Comparison of ENCODE assay signal across 8 cellular contexts in genomic region chr17:7841622-7842379, GRCh38. TPM values are rescaled to one million over a fixed set of nuclear protein-coding genes. Genes with fewer than 3 reads are reported as not detected.
DNase-seq lines count a peak whose midpoint lies in the region; ATAC-seq and TF ChIP-seq lines count a peak whose summit lies in the region.

No MANE protein-coding gene starts in this region.

- H3K4me1 ChIP-seq in RWPE2 (ENCODE audit: insufficient read depth, poor library complexity, severe bottlenecking) (peaks cover 21% of the 10 kb centered on the region), foreskin keratinocyte (peaks cover 6% of the 10 kb centered on the region), neuron (ENCODE audit: insufficient read depth, low read length) (peaks cover 62% of the 10 kb centered on the region), subcutaneous abdominal adipose tissue (ENCODE audit: control insufficient read depth in 5 of 5, insufficient read depth in 5 of 5, low read length in 5 of 5) (peaks cover 15 to 70% (median 56%) of the 10 kb centered on the region in 5 donors)

- H3K36me3 ChIP-seq in RWPE2 (ENCODE audit: low read depth) (peaks cover 20% of the 10 kb centered on the region), neuron (ENCODE audit: insufficient read depth, low read length) (peaks cover 16% of the 10 kb centered on the region), subcutaneous abdominal adipose tissue (ENCODE audit: control insufficient read depth in 5 of 5, insufficient read depth in 5 of 5, low read length in 5 of 5) (peaks cover 0 to 26% (median 14%) of the 10 kb centered on the region in 5 donors)

- peak overlapping the region; percentile 88 for H3K4me3 ChIP-seq in LNCaP clone FGC (ENCODE audit: low read depth, low read length)
- H3K4me3 ChIP-seq in RWPE2 (ENCODE audit: severe bottlenecking), result peak overlapping the region; percentile 46
- peak overlapping the region; percentile 87 for H3K4me3 ChIP-seq in neuron (ENCODE audit: low read length)
- H3K4me3 ChIP-seq in subcutaneous abdominal adipose tissue (ENCODE audit: low read depth in 1 of 5, low read length in 5 of 5), result peak overlapping the region; percentile 77 to 94 (median 91)

- DNase-seq in CD1c-positive myeloid dendritic cell (ENCODE audit: extremely low spot score) (peak; percentile 93), LNCaP clone FGC (ENCODE audit: low read depth) (no peak), RWPE2 (ENCODE audit: low spot score) (peak; percentile 90), activated gamma-delta T cell treated with Interleukin-2 at 50 U/mL for 16 hours (peak; percentile 89), foreskin keratinocyte (peak; percentile 65 to 85)

- H3K9ac ChIP-seq in subcutaneous abdominal adipose tissue (ENCODE audit: low read length in 5 of 5), result peak overlapping the region; percentile 92 to 100 (median 99)

- H3K27me3 ChIP-seq in RWPE2 (ENCODE audit: insufficient read depth, poor library complexity, severe bottlenecking) (no peaks in the 10 kb centered on the region), foreskin keratinocyte (no peaks in the 10 kb centered on the region), neuron (ENCODE audit: insufficient read depth, low read length) (no peaks in the 10 kb centered on the region), subcutaneous abdominal adipose tissue (ENCODE audit: control insufficient read depth in 5 of 5, insufficient read depth in 4 of 5, low read length in 5 of 5) (peaks cover 0 to 6% (median 0%) of the 10 kb centered on the region in 5 donors)

- no peak overlapping the region for H2AFZ ChIP-seq in neuron (ENCODE audit: low read depth, low read length)

- H3K9me3 ChIP-seq in RWPE2 (ENCODE audit: severe bottlenecking), result no peaks in the 10 kb centered on the region
- H3K9me3 ChIP-seq in neuron (ENCODE audit: low read length), result no peaks in the 10 kb centered on the region
- H3K9me3 ChIP-seq in subcutaneous abdominal adipose tissue (ENCODE audit: control insufficient read depth in 5 of 5, low read length in 5 of 5), result no peaks in the 10 kb centered on the region

- H3K27ac ChIP-seq in RWPE2 (ENCODE audit: poor library complexity, severe bottlenecking) (peak overlapping the region; percentile 97), foreskin keratinocyte (peak overlapping the region; percentile 100), subcutaneous abdominal adipose tissue (ENCODE audit: low read depth, low read length) (peak overlapping the region; percentile 100)

- peak; percentile 23; the same call in 1 of the 2 replicates for TF ChIP-seq CTCF in LNCaP clone FGC (IDR thresholded peaks at IDR 0.05; ENCODE audit: control insufficient read depth, extremely low read depth, insufficient read depth)
- TF ChIP-seq CTCF in RWPE2 (IDR thresholded peaks at IDR 0.05; ENCODE audit: poor library complexity, severe bottlenecking), result peak; percentile 56
- TF ChIP-seq CTCF in foreskin keratinocyte (conservative IDR thresholded peaks at IDR 0.05), result peak; percentile 56

- ATAC-seq in GM19463 (IDR thresholded peaks at IDR 0.05; ENCODE audit: unreplicated experiment) (peak; percentile 18), RWPE2 (ENCODE audit: low read depth) (peak; percentile 24), foreskin keratinocyte (peak; percentile 52)

RNA-seq across cellular contexts. Expression of gene KDM6B, which starts 7.8 kb away (rescaled TPM):
- 4.5 and 6.4 TPM in 2 replicates for total RNA-seq in foreskin keratinocyte
- polyA plus RNA-seq in foreskin keratinocyte, result 2.4 and 2.6 TPM in 2 replicates

RNA-seq across cellular contexts. Expression of gene TMEM88, which starts 13.1 kb away (rescaled TPM):
- total RNA-seq in foreskin keratinocyte, result 0.58 and 0.67 TPM in 2 replicates
- 0.65 and 1.3 TPM in 2 replicates for polyA plus RNA-seq in foreskin keratinocyte

RNA-seq across cellular contexts. Expression of gene NAA38, which starts 15.6 kb away (rescaled TPM):
- 119 and 136 TPM in 2 replicates for total RNA-seq in foreskin keratinocyte
- 143 and 146 TPM in 2 replicates for polyA plus RNA-seq in foreskin keratinocyte

RNA-seq across cellular contexts. Expression of gene CYB5D1, which starts 16.0 kb away (rescaled TPM):
- 8.9 and 10.2 TPM in 2 replicates for total RNA-seq in foreskin keratinocyte
- 4.8 and 6.6 TPM in 2 replicates for polyA plus RNA-seq in foreskin keratinocyte

RNA-seq across cellular contexts. Expression of gene CHD3, which starts 46.8 kb away (rescaled TPM):
- 89.8 and 91.3 TPM in 2 replicates for total RNA-seq in foreskin keratinocyte
- polyA plus RNA-seq in foreskin keratinocyte, result 66.8 and 76.4 TPM in 2 replicates
